In the genomic region with DNA sequence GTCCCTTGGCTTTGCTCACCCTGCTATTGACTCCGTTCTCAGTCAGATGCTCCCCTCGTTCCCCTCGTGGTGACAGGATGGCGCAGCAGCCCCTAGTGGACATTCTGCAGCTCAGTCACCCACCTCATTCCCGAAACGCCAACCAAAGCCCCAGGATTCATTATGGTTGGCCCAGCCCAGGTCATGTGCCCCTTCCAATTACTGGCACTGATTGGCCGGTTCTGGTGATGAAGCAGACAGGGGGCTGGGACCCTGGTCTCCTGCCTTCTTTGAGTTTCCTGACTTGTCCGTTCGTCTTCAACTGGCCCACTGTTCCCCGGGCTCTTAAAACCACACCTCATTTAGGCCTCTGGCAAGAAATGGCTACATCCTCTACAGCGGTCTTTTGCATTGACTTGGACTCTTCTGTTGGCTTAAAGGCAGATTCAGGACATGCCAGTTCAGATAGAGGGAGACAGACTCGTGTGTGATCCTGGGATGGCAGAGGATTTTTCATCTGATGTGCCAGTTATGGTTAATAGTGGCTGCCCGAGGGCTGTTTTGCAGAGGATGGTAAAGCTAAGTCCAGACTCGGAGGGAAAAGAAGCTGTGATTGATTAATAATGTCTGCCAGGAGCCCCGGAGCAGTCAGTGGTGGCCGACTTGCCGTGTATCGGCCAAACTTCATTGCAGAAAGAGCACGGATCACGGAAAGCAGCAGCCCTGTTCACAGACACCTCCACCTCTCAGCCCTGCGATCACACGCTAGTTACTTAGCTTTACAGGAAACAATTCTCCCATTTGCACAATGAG, we compare ENCODE assay signal across 8 cellular contexts. TPM values are rescaled to one million over a fixed set of nuclear protein-coding genes. Genes with fewer than 3 reads are reported as not detected.
A peak's percentile ranks its signal among the peaks of the same experiment; 100 is the strongest.
DNase-seq lines count a peak whose midpoint lies in the region; ATAC-seq and TF ChIP-seq lines count a peak whose summit lies in the region.

No MANE protein-coding gene starts in this region.

- peaks cover 17% of the 10 kb centered on the region for H3K27me3 Mint-ChIP-seq in nephron progenitor cell (ENCODE audit: low read depth, poor library complexity)

- no peak overlapping the region for H3K4me3 ChIP-seq in epithelial cell of esophagus (ENCODE audit: low read length)

- H3K27ac Mint-ChIP-seq in nephron progenitor cell, result peak overlapping the region; percentile 82

- peaks cover 22% of the 10 kb centered on the region for H3K36me3 Mint-ChIP-seq in nephron progenitor cell (ENCODE audit: low read depth)

- peaks cover 40% of the 10 kb centered on the region for H3K9me3 Mint-ChIP-seq in nephron progenitor cell

- no peak for ATAC-seq in GM19463 (IDR thresholded peaks at IDR 0.05; ENCODE audit: unreplicated experiment)

- peak; percentile 7 for TF ChIP-seq CTCF in epithelial cell of esophagus (IDR thresholded peaks at IDR 0.05; ENCODE audit: insufficient read depth, low read depth, low read length, missing control alignments)
- TF ChIP-seq CTCF in nephron progenitor cell (IDR thresholded peaks at IDR 0.05), result peak; percentile 53
- TF ChIP-seq CTCF in GM13977 (IDR thresholded peaks at IDR 0.05; ENCODE audit: extremely low read depth, insufficient read depth, missing control alignments), result no peak

- in situ Hi-C loops in GM13977 (cut with MboI; ENCODE audit: low pct_unique_long_range_greater_than_20kb, low sequenced_read_pairs, unreplicated experiment), result no loop called here

- DNase-seq in NCI-H82 (lab: John Stamatoyannopoulos, UW) (peak; percentile 47), NCI-H82 treated with DMSO at 0.1 percent for 48 hours (lab: John Stamatoyannopoulos, UW; ENCODE audit: unreplicated experiment) (no peak), epithelial cell of esophagus (ENCODE audit: low read depth) (no peak), nephron progenitor cell (peak; percentile 58), ureter (ENCODE audit: low spot score) (peak; percentile 84), GM13977 (ENCODE audit: low spot score) (no peak)
- peak; percentile 55 to 58 for DNase-seq in activated CD4-positive, alpha-beta T cell treated with anti-CD3 and anti-CD28 coated beads, Interleukin-2, amount 50 U/mL, for 4 hours

- peaks cover 23% of the 10 kb centered on the region for H3K4me1 Mint-ChIP-seq in nephron progenitor cell

- H3K4me3 Mint-ChIP-seq in nephron progenitor cell, result peak overlapping the region; percentile 78

RNA-seq across cellular contexts. Expression of gene LSM3, which starts 37.8 kb away (rescaled TPM):
- 11.4 TPM for total RNA-seq in ureter

RNA-seq across cellular contexts. Expression of gene XPC, which starts 38.1 kb away (rescaled TPM):
- total RNA-seq in ureter, result 55.6 TPM

Comparison
In these comparisons a context has a peak if more than half of its experiments do, and no peak if none do; other contexts are left out.
1. DNase-seq: peak in NCI-H82 (single experiment), activated CD4-positive, alpha-beta T cell treated with anti-CD3 and anti-CD28 coated beads, Interleukin-2, amount 50 U/mL, for 4 hours (2 of 2), nephron progenitor cell (single experiment) and ureter (single experiment); none in NCI-H82 treated with DMSO at 0.1 percent for 48 hours (single experiment), epithelial cell of esophagus (single experiment) and GM13977 (single experiment).